21 cellular contexts compared by ENCODE assay signal in genomic region chr2:43937269-43937820, GRCh38. TPM values are rescaled to one million over a fixed set of nuclear protein-coding genes. Genes with fewer than 3 reads are reported as not detected.
A peak's percentile ranks its signal among the peaks of the same experiment; 100 is the strongest.
DNase-seq lines count a peak whose midpoint lies in the region; ATAC-seq, FAIRE-seq and TF ChIP-seq lines count a peak whose summit lies in the region.
"Had no signal": no experiment of that assay in that cellular context is flagged by ENCODE, and none has a peak within 500 bp of the region (broad histone marks: within the 10 kb centered on the region; RNA-seq: fewer than 3 reads in every experiment).

No MANE protein-coding gene starts in this region.

- H3K4me1 Mint-ChIP-seq in astrocyte (ENCODE audit: low read depth, unreplicated experiment): no peaks in the 10 kb centered on the region
- peaks cover 5% of the 10 kb centered on the region for H3K4me1 Mint-ChIP-seq in activated T-helper 17 cell treated with anti-CD3 and anti-CD28 coated beads, Interleukin-2, amount 50 U/mL, for 72 hours
- H3K4me1 Mint-ChIP-seq: IgD-negative memory B cell, T-cell had no signal

- H3K4me3 Mint-ChIP-seq in astrocyte (ENCODE audit: unreplicated experiment): no peak overlapping the region
- no peak overlapping the region for H3K4me3 Mint-ChIP-seq in activated T-helper 17 cell treated with anti-CD3 and anti-CD28 coated beads, Interleukin-2, amount 50 U/mL, for 72 hours
- H3K4me3 Mint-ChIP-seq: CD4-positive, alpha-beta T cell; IgD-negative memory B cell; T-cell had no signal

- no peaks in the 10 kb centered on the region for H3K27me3 ChIP-seq in cardiac muscle cell
- H3K27me3 ChIP-seq in left ventricle myocardium inferior (ENCODE audit: low read depth): no peaks in the 10 kb centered on the region
- no peaks in the 10 kb centered on the region for H3K27me3 ChIP-seq in astrocyte (ENCODE audit: insufficient read depth, low read length)
- H3K27me3 ChIP-seq: BLaER1 had no signal

- intact Hi-C loops in left ventricle myocardium inferior (cut with micrococcal nuclease): no loop called here

- H3K79me2 ChIP-seq in astrocyte (ENCODE audit: insufficient read depth, low read length): peaks cover 7% of the 10 kb centered on the region

- ATAC-seq in activated T-helper 17 cell treated with anti-CD3 and anti-CD28 coated beads, Interleukin-2, amount 50 U/mL, for 72 hours (replicated peaks): no peak
- ATAC-seq in GM21619 (IDR thresholded peaks at IDR 0.05; ENCODE audit: unreplicated experiment): no peak
- ATAC-seq: T-cell had no signal

- no peak overlapping the region for H2AFZ ChIP-seq in astrocyte (ENCODE audit: low read depth, low read length)

- H3K9me3 Mint-ChIP-seq in astrocyte (ENCODE audit: unreplicated experiment): no peaks in the 10 kb centered on the region
- no peaks in the 10 kb centered on the region for H3K9me3 Mint-ChIP-seq in activated T-helper 17 cell treated with anti-CD3 and anti-CD28 coated beads, Interleukin-2, amount 50 U/mL, for 72 hours
- H3K9me3 Mint-ChIP-seq: CD4-positive, alpha-beta T cell; IgD-negative memory B cell; T-cell had no signal

- H3K4me1 ChIP-seq in cardiac muscle cell (ENCODE audit: low read depth): peaks cover 4% of the 10 kb centered on the region
- H3K4me1 ChIP-seq in left ventricle myocardium inferior: peaks cover 13% of the 10 kb centered on the region
- H3K4me1 ChIP-seq in astrocyte (ENCODE audit: insufficient read depth, low read length): no peaks in the 10 kb centered on the region
- H3K4me1 ChIP-seq: BLaER1 had no signal

- TF ChIP-seq CTCF in cardiac muscle cell (IDR thresholded peaks at IDR 0.05; ENCODE audit: low read depth, low read length): no peak
- no peak for TF ChIP-seq CTCF in left ventricle myocardium inferior (IDR thresholded peaks at IDR 0.05; ENCODE audit: borderline replicate concordance)
- no peak for TF ChIP-seq CTCF in astrocyte (IDR thresholded peaks at IDR 0.05; ENCODE audit: insufficient read depth, low read depth, low read length)

- H3K36me3 Mint-ChIP-seq in astrocyte (ENCODE audit: low read depth, unreplicated experiment): peaks cover 4% of the 10 kb centered on the region
- H3K36me3 Mint-ChIP-seq in activated T-helper 17 cell treated with anti-CD3 and anti-CD28 coated beads, Interleukin-2, amount 50 U/mL, for 72 hours (ENCODE audit: low read depth): peaks cover 96% of the 10 kb centered on the region

- H4K20me1 ChIP-seq in astrocyte (ENCODE audit: insufficient read depth, low read length): no peaks in the 10 kb centered on the region

- no peaks in the 10 kb centered on the region for H3K27me3 Mint-ChIP-seq in astrocyte (ENCODE audit: low read depth, unreplicated experiment)
- no peaks in the 10 kb centered on the region for H3K27me3 Mint-ChIP-seq in activated T-helper 17 cell treated with anti-CD3 and anti-CD28 coated beads, Interleukin-2, amount 50 U/mL, for 72 hours
- H3K27me3 Mint-ChIP-seq: CD4-positive, alpha-beta T cell; IgD-negative memory B cell; T-cell had no signal

- peak; percentile 11 to 19 for DNase-seq in cardiac muscle cell (ENCODE audit: low read depth in 1 of 2, low spot score in 1 of 2)
- no peak for DNase-seq in left ventricle myocardium inferior
- DNase-seq in NCI-H1048 (lab: John Stamatoyannopoulos, UW): peak; percentile 13
- DNase-seq in astrocyte (ENCODE audit: low read depth): peak; percentile 8
- no peak for DNase-seq in NCI-H510A treated with DMSO at 0.1 percent for 48 hours (lab: John Stamatoyannopoulos, UW)
- DNase-seq: CD4-positive, alpha-beta T cell; DMS79; GOT3; Karpas-422; MV-4-11; NCI-H187; NCI-H2107; NCI-H345; NCI-H524 treated with DMSO at 0.1 percent for 48 hours; SHP77; T-cell had no signal

- H3K36me3 ChIP-seq in cardiac muscle cell: peaks cover 23% of the 10 kb centered on the region
- peaks cover 30% of the 10 kb centered on the region for H3K36me3 ChIP-seq in left ventricle myocardium inferior
- peaks cover 20% of the 10 kb centered on the region for H3K36me3 ChIP-seq in astrocyte (ENCODE audit: insufficient read depth, low read length)

- no peak overlapping the region for H3K4me2 ChIP-seq in astrocyte (ENCODE audit: low read length)
- H3K4me2 ChIP-seq: BLaER1 had no signal

- H3K9me3 ChIP-seq in cardiac muscle cell (ENCODE audit: low read depth) (no peaks in the 10 kb centered on the region), left ventricle myocardium inferior (replicated peaks) (no peaks in the 10 kb centered on the region), astrocyte (ENCODE audit: insufficient read depth, low read depth, low read length) (no peaks in the 10 kb centered on the region)
- H3K9me3 ChIP-seq: BLaER1 had no signal

- no peak overlapping the region for H3K4me3 ChIP-seq in cardiac muscle cell
- H3K4me3 ChIP-seq in left ventricle myocardium inferior: no peak overlapping the region
- H3K4me3 ChIP-seq in astrocyte (ENCODE audit: insufficient read depth, low read depth, low read length): no peak overlapping the region
- H3K4me3 ChIP-seq: BLaER1, SK-N-MC had no signal

- H3K9ac ChIP-seq in astrocyte (ENCODE audit: low read length): no peak overlapping the region
- H3K9ac ChIP-seq: BLaER1 had no signal

- no peak overlapping the region for H3K27ac Mint-ChIP-seq in astrocyte (ENCODE audit: unreplicated experiment)
- H3K27ac Mint-ChIP-seq in activated T-helper 17 cell treated with anti-CD3 and anti-CD28 coated beads, Interleukin-2, amount 50 U/mL, for 72 hours: no peak overlapping the region
- H3K27ac Mint-ChIP-seq: CD4-positive, alpha-beta T cell; IgD-negative memory B cell; T-cell had no signal

- FAIRE-seq in astrocyte (lab: Jason Lieb, UNC): no peak

- H3K27ac ChIP-seq in cardiac muscle cell (no peak overlapping the region), left ventricle myocardium inferior (replicated peaks) (no peak overlapping the region), astrocyte (ENCODE audit: low read depth, low read length) (no peak overlapping the region)
- H3K27ac ChIP-seq: BLaER1 had no signal

RNA-seq across cellular contexts. Expression of gene LRPPRC, which starts 58.4 kb away (rescaled TPM):
- total RNA-seq in cardiac muscle cell: 61.7 and 71.9 TPM in 2 replicates
- polyA plus RNA-seq in cardiac muscle cell: 39.5 and 48.4 TPM in 2 replicates
- total RNA-seq in left ventricle myocardium inferior: 85.8 TPM
- 92.7 and 94.9 TPM in 2 replicates for total RNA-seq in astrocyte
- 100 to 1,000 TPM; 109 to 172 TPM for total RNA-seq in activated T-helper 17 cell treated with anti-CD3 and anti-CD28 coated beads, Interleukin-2, amount 50 U/mL, for 72 hours

Comparison
In these comparisons a context has a peak if more than half of its experiments do, and no peak if none do; other contexts are left out.
1. DNase-seq: peak in cardiac muscle cell (2 of 2), NCI-H1048 (single experiment) and astrocyte (single experiment); none in left ventricle myocardium inferior (single experiment) and NCI-H510A treated with DMSO at 0.1 percent for 48 hours (single experiment).